In genomic region chrX:2627272-2627867, GRCh38 we compare ENCODE assay signal across 8 cellular contexts.
A peak's percentile ranks its signal among the peaks of the same experiment; 100 is the strongest.
DNase-seq lines count a peak whose midpoint lies in the region; ATAC-seq and TF ChIP-seq lines count a peak whose summit lies in the region.

No MANE protein-coding gene starts in this region.

- TF ChIP-seq CTCF in A673 (conservative IDR thresholded peaks at IDR 0.05; ENCODE audit: low read depth, low read length) (peak; percentile 74), right atrium auricular region (IDR thresholded peaks at IDR 0.05) (peak; percentile 22 to 59)

- POLR2A ChIA-PET in A673 (lab: Charles Lee; ENCODE audit: low non-redundant PET): no interaction called here

- ATAC-seq in GM19025 (IDR thresholded peaks at IDR 0.05; ENCODE audit: low read depth, unreplicated experiment) (peak; percentile 50), HG03558 (IDR thresholded peaks at IDR 0.05; ENCODE audit: extremely low read depth, unreplicated experiment) (peak; percentile 56)

- H3K36me3 ChIP-seq in A673 (ENCODE audit: insufficient read depth, low read length, poor library complexity, severe bottlenecking) (peaks cover 69% of the 10 kb centered on the region), right atrium auricular region (no peaks in the 10 kb centered on the region)

- H3K9me3 ChIP-seq in A673 (ENCODE audit: low read depth, low read length, poor library complexity, severe bottlenecking) (peaks cover 4% of the 10 kb centered on the region), right atrium auricular region (peaks cover 6 to 22% of the 10 kb centered on the region in 2 donors)

- CTCF ChIA-PET in A673 (lab: Charles Lee): no interaction called here

- BruUV-seq in A673 (replicated peaks; lab: Mats Ljungman, UMichigan): no TSS peak

- H3K4me1 ChIP-seq in A673 (ENCODE audit: insufficient read depth, low read length, poor library complexity, severe bottlenecking) (no peaks in the 10 kb centered on the region), right atrium auricular region (no peaks in the 10 kb centered on the region)

- H3K27me3 ChIP-seq in A673 (replicated peaks; ENCODE audit: insufficient read depth, low read depth, low read length, poor library complexity) (no peaks in the 10 kb centered on the region), right atrium auricular region (no peaks in the 10 kb centered on the region)

- intact Hi-C loops in A673 (cut with micrococcal nuclease; ENCODE audit: unreplicated experiment): loop anchor here (2.0 kb wide), 1 partner anchor 979 kb away; no protein-coding TSS in a partner anchor

- H3K27ac ChIP-seq in A673 (ENCODE audit: low read depth, low read length, poor library complexity, severe bottlenecking) (no peak overlapping the region), right atrium auricular region (no peak overlapping the region)

- H3K4me3 ChIP-seq in A673 (ENCODE audit: low read depth, low read length, poor library complexity, severe bottlenecking): no peak overlapping the region
- no peak overlapping the region for H3K4me3 ChIP-seq in right atrium auricular region

- DNase-seq in A673 (ENCODE audit: low spot score) (peak; percentile 74), activated T-cell treated with anti-CD3 and anti-CD28 coated beads for 4 hours (peak; percentile 34), right atrium auricular region (ENCODE audit: low spot score) (no peak), NCI-H345 treated with DMSO at 0.1 percent for 48 hours (lab: John Stamatoyannopoulos, UW; ENCODE audit: unreplicated experiment) (no peak), NCI-H2227 (lab: John Stamatoyannopoulos, UW; ENCODE audit: unreplicated experiment) (no peak)
- peak; percentile 64 for DNase-seq in stimulated activated CD8-positive, alpha-beta memory T cell treated with anti-CD3 and anti-CD28 coated beads, Interleukin-4, amount 100 ng/mL, for 48 hours

Comparison
In these comparisons a context has a peak if more than half of its experiments do, and no peak if none do; other contexts are left out.
1. DNase-seq: peak in A673 (single experiment), activated T-cell treated with anti-CD3 and anti-CD28 coated beads for 4 hours (single experiment) and stimulated activated CD8-positive, alpha-beta memory T cell treated with anti-CD3 and anti-CD28 coated beads, Interleukin-4, amount 100 ng/mL, for 48 hours (single experiment); none in right atrium auricular region (single experiment), NCI-H345 treated with DMSO at 0.1 percent for 48 hours (single experiment) and NCI-H2227 (single experiment).